In the genomic region with DNA sequence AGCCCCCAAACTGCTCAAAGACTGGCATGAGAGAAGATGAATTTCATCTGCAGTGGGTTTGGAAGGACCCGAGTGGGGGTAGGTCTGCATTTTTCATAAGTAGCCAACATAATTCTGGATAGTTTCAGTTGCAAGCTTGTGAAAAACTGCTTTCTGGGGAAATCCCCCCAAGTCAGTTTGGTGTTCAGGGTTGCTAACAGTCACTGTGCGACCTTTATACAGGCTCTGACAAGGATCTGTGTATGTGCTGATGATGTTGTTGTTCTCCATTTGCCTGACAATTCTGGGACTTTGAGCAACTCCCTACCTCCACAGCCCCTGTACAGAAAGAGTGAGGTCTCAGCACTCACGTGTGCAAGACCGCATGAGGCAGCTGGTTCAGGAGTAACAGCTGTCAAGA, we compare ENCODE assay signal across 20 cellular contexts.
A peak's percentile ranks its signal among the peaks of the same experiment; 100 is the strongest.
DNase-seq lines count a peak whose midpoint lies in the region; ATAC-seq lines count a peak whose summit lies in the region.
"Had no signal": no experiment of that assay in that cellular context is flagged by ENCODE, and none has a peak within 500 bp of the region (broad histone marks: within the 10 kb centered on the region; RNA-seq: fewer than 3 reads in every experiment).

No MANE protein-coding gene starts in this region.

- H3K27me3 ChIP-seq in trophoblast cell (ENCODE audit: insufficient read depth, low read length), result no peaks in the 10 kb centered on the region

- POLR2A ChIA-PET in activated CD4-positive, alpha-beta T cell treated with anti-CD3 and anti-CD28 coated beads for 36 hours (lab: Charles Lee), result no interaction called here

- no peaks in the 10 kb centered on the region for H3K9me3 Mint-ChIP-seq in activated CD4-positive, alpha-beta T cell treated with anti-CD3 and anti-CD28 coated beads for 36 hours (ENCODE audit: low read depth)
- H3K9me3 Mint-ChIP-seq in activated naive CD8-positive, alpha-beta T cell treated with anti-CD3 and anti-CD28 coated beads, Interleukin-2, amount 50 U/mL, for 24 hours, result no peaks in the 10 kb centered on the region
- no peaks in the 10 kb centered on the region for H3K9me3 Mint-ChIP-seq in activated naive CD8-positive, alpha-beta T cell treated with anti-CD3 and anti-CD28 coated beads for 36 hours

- H2AFZ ChIP-seq in trophoblast cell (ENCODE audit: insufficient read depth, low read length, poor library complexity), result no peak overlapping the region

- H3K36me3 Mint-ChIP-seq in activated CD4-positive, alpha-beta T cell treated with anti-CD3 and anti-CD28 coated beads for 36 hours (ENCODE audit: low read depth), result no peaks in the 10 kb centered on the region
- H3K36me3 Mint-ChIP-seq in activated naive CD8-positive, alpha-beta T cell treated with anti-CD3 and anti-CD28 coated beads, Interleukin-2, amount 50 U/mL, for 24 hours (ENCODE audit: low read depth), result no peaks in the 10 kb centered on the region
- no peaks in the 10 kb centered on the region for H3K36me3 Mint-ChIP-seq in activated naive CD8-positive, alpha-beta T cell treated with anti-CD3 and anti-CD28 coated beads for 36 hours

- H4K91ac ChIP-seq in trophoblast cell (ENCODE audit: low read depth, low read length), result no peak overlapping the region

- no peak overlapping the region for H3K23ac ChIP-seq in trophoblast cell (ENCODE audit: low read length)

- H4K8ac ChIP-seq in trophoblast cell (ENCODE audit: low read depth, low read length), result no peak overlapping the region

- H3K4me3 ChIP-seq in trophoblast cell (ENCODE audit: low read depth, low read length), result no peak overlapping the region
- H3K4me3 ChIP-seq: SK-N-MC had no signal

- peak; percentile 65 for ATAC-seq in activated CD4-positive, alpha-beta T cell treated with anti-CD3 and anti-CD28 coated beads for 36 hours
- peak; percentile 95 for ATAC-seq in activated naive CD8-positive, alpha-beta T cell treated with anti-CD3 and anti-CD28 coated beads, Interleukin-2, amount 50 U/mL, for 24 hours
- ATAC-seq in HG03460 (IDR thresholded peaks at IDR 0.05; ENCODE audit: unreplicated experiment), result no peak
- no peak for ATAC-seq in GM21737 (IDR thresholded peaks at IDR 0.05; ENCODE audit: unreplicated experiment)

- H3K4me3 Mint-ChIP-seq in activated CD4-positive, alpha-beta T cell treated with anti-CD3 and anti-CD28 coated beads for 36 hours, result no peak overlapping the region
- no peak overlapping the region for H3K4me3 Mint-ChIP-seq in activated naive CD8-positive, alpha-beta T cell treated with anti-CD3 and anti-CD28 coated beads, Interleukin-2, amount 50 U/mL, for 24 hours
- no peak overlapping the region for H3K4me3 Mint-ChIP-seq in activated naive CD8-positive, alpha-beta T cell treated with anti-CD3 and anti-CD28 coated beads for 36 hours

- no peaks in the 10 kb centered on the region for H3K79me2 ChIP-seq in trophoblast cell (ENCODE audit: control insufficient read depth, insufficient read depth, low read length, poor library complexity)

- no peak overlapping the region for H2BK12ac ChIP-seq in trophoblast cell (ENCODE audit: low read length)

- CTCF ChIA-PET in activated CD4-positive, alpha-beta T cell treated with anti-CD3 and anti-CD28 coated beads for 36 hours (lab: Charles Lee), result interaction anchor here (1.2 kb wide), 1 partner anchor 51 kb away, joined by 4 read pairs; no protein-coding TSS in a partner anchor

- peak overlapping the region; percentile 60 for H3K9ac ChIP-seq in trophoblast cell (ENCODE audit: low read length)

- no peak overlapping the region for H2AK5ac ChIP-seq in trophoblast cell (ENCODE audit: low read length)

- no peak overlapping the region for H4K12ac ChIP-seq in trophoblast cell (ENCODE audit: low read depth, low read length)

- no peaks in the 10 kb centered on the region for H3K79me1 ChIP-seq in trophoblast cell (ENCODE audit: low read length)

- peaks cover 10% of the 10 kb centered on the region for H3K4me1 Mint-ChIP-seq in activated CD4-positive, alpha-beta T cell treated with anti-CD3 and anti-CD28 coated beads for 36 hours
- peaks cover 8% of the 10 kb centered on the region for H3K4me1 Mint-ChIP-seq in activated naive CD8-positive, alpha-beta T cell treated with anti-CD3 and anti-CD28 coated beads, Interleukin-2, amount 50 U/mL, for 24 hours
- peaks cover 3% of the 10 kb centered on the region for H3K4me1 Mint-ChIP-seq in activated naive CD8-positive, alpha-beta T cell treated with anti-CD3 and anti-CD28 coated beads for 36 hours

- no peak overlapping the region for H3K14ac ChIP-seq in trophoblast cell (ENCODE audit: low read length)

- peaks cover 0 to 3% of the 10 kb centered on the region in 2 experiments for H3K4me1 ChIP-seq in trophoblast cell (ENCODE audit: control insufficient read depth in 1 of 2, insufficient read depth in 2 of 2, low read length in 2 of 2)

- H3K27me3 Mint-ChIP-seq in activated CD4-positive, alpha-beta T cell treated with anti-CD3 and anti-CD28 coated beads for 36 hours, result no peaks in the 10 kb centered on the region
- peaks cover 1% of the 10 kb centered on the region for H3K27me3 Mint-ChIP-seq in activated naive CD8-positive, alpha-beta T cell treated with anti-CD3 and anti-CD28 coated beads, Interleukin-2, amount 50 U/mL, for 24 hours
- no peaks in the 10 kb centered on the region for H3K27me3 Mint-ChIP-seq in activated naive CD8-positive, alpha-beta T cell treated with anti-CD3 and anti-CD28 coated beads for 36 hours

- H2BK120ac ChIP-seq in trophoblast cell (ENCODE audit: insufficient read depth, low read length, poor library complexity), result no peak overlapping the region

- H3K18ac ChIP-seq in trophoblast cell (ENCODE audit: low read length), result no peak overlapping the region

- H2BK5ac ChIP-seq in trophoblast cell (ENCODE audit: low read depth, low read length, poor library complexity), result no peak overlapping the region

- H3K36me3 ChIP-seq in trophoblast cell (ENCODE audit: control insufficient read depth in 1 of 2, insufficient read depth in 2 of 2, low read length in 2 of 2), result no peaks in the 10 kb centered on the region

- no peak overlapping the region for H3K27ac ChIP-seq in trophoblast cell (ENCODE audit: low read depth, low read length)
- H3K27ac ChIP-seq: SK-N-MC had no signal

- H3K27ac Mint-ChIP-seq in activated CD4-positive, alpha-beta T cell treated with anti-CD3 and anti-CD28 coated beads for 36 hours, result no peak overlapping the region
- no peak overlapping the region for H3K27ac Mint-ChIP-seq in activated naive CD8-positive, alpha-beta T cell treated with anti-CD3 and anti-CD28 coated beads, Interleukin-2, amount 50 U/mL, for 24 hours
- no peak overlapping the region for H3K27ac Mint-ChIP-seq in activated naive CD8-positive, alpha-beta T cell treated with anti-CD3 and anti-CD28 coated beads for 36 hours

- H3K4me2 ChIP-seq in trophoblast cell (ENCODE audit: low read length), result no peak overlapping the region

- WGBS in trophoblast cell (ENCODE audit: extremely low coverage, insufficient coverage, insufficient read length), result no CpG with 5 or more reads among the region's 4 CpGs

- intact Hi-C loops in activated CD4-positive, alpha-beta T cell treated with anti-CD3 and anti-CD28 coated beads for 36 hours (cut with DNase I, micrococcal nuclease), result no loop called here

- peak; percentile 9 for DNase-seq in activated CD4-positive, alpha-beta T cell treated with anti-CD3 and anti-CD28 coated beads for 36 hours
- DNase-seq in activated CD4-positive, alpha-beta T cell treated with anti-CD3 and anti-CD28 coated beads for 1 hour, result no peak
- no peak for DNase-seq in activated naive CD8-positive, alpha-beta T cell treated with anti-CD3 and anti-CD28 coated beads, Interleukin-2, amount 50 U/mL, for 24 hours
- DNase-seq in activated naive CD8-positive, alpha-beta T cell treated with anti-CD3 and anti-CD28 coated beads for 36 hours, result no peak
- no peak for DNase-seq in trophoblast cell
- DNase-seq: 8988T, DMS153, DND-41, HCEC 1CT, KG1, NCI-H1092, NCI-H1417 treated with DMSO at 0.1 percent for 48 hours, NCI-H1694 treated with DMSO at 0.1 percent for 48 hours, NCI-H2081, NCI-H2227 treated with DMSO at 0.1 percent for 48 hours, NCI-H69, SIG-M5 had no signal

- peaks cover 4% of the 10 kb centered on the region for H3K9me3 ChIP-seq in trophoblast cell (ENCODE audit: insufficient read depth, low read depth, low read length)

- H3K4ac ChIP-seq in trophoblast cell (ENCODE audit: low read depth, low read length), result no peak overlapping the region

Comparison
In these comparisons a context has a peak if more than half of its experiments do, and no peak if none do; other contexts are left out.
1. ATAC-seq: peak in activated CD4-positive, alpha-beta T cell treated with anti-CD3 and anti-CD28 coated beads for 36 hours (single experiment) and activated naive CD8-positive, alpha-beta T cell treated with anti-CD3 and anti-CD28 coated beads, Interleukin-2, amount 50 U/mL, for 24 hours (single experiment); none in HG03460 (single experiment) and GM21737 (single experiment).